Comparison of ENCODE assay signal across 14 cellular contexts in the genomic region with DNA sequence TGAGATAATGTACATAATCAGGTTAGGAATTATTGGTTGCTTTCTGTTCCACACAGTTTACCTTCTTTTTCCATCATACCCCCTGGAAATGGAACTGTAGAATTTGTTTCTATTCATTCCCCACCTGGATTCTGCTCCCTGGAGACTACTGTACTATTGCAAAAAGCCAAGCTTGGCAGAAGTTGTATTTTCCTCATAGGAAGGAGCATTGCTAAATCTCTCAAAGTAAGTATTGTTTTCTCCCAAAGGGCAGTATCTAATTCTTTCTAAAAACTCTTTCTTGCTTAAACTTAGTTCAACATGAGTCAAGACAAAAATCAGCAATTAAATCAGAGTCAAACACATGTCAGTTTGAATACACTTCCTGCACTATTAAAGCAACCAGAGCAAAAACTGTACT.
DNase-seq lines count a peak whose midpoint lies in the region; FAIRE-seq and TF ChIP-seq lines count a peak whose summit lies in the region.
"Had no signal": no experiment of that assay in that cellular context is flagged by ENCODE, and none has a peak within 500 bp of the region (broad histone marks: within the 10 kb centered on the region; RNA-seq: fewer than 3 reads in every experiment).

No MANE protein-coding gene starts in this region.

- peaks cover 61% of the 10 kb centered on the region for H3K36me3 ChIP-seq in SK-N-MC (ENCODE audit: insufficient read depth, low read length)
- peaks cover 41 to 96% (median 64%) of the 10 kb centered on the region in 4 donors for H3K36me3 ChIP-seq in esophagus muscularis mucosa

- intact Hi-C loops in esophagus muscularis mucosa (cut with DNase I): no loop called here

- H3K9me3 Mint-ChIP-seq in progenitor cell of endocrine pancreas (ENCODE audit: low read depth): no peaks in the 10 kb centered on the region
- H3K9me3 Mint-ChIP-seq: CD8-positive, alpha-beta T cell had no signal

- no peak for TF ChIP-seq EP300 in esophagus muscularis mucosa (IDR thresholded peaks at IDR 0.05)

- no peaks in the 10 kb centered on the region for H3K4me1 Mint-ChIP-seq in progenitor cell of endocrine pancreas (ENCODE audit: low read depth)

- no peak for TF ChIP-seq POLR2A in esophagus muscularis mucosa (IDR thresholded peaks at IDR 0.05; ENCODE audit: low read depth)

- peak; percentile 29 for FAIRE-seq in D721Med (lab: Jason Lieb, UNC)
- FAIRE-seq: H1, K562 had no signal

- no peak for TF ChIP-seq CTCF in D721Med (IDR thresholded peaks at IDR 0.05; ENCODE audit: insufficient read depth, missing control alignments)
- no peak for TF ChIP-seq CTCF in fibroblast of pulmonary artery (IDR thresholded peaks at IDR 0.05; ENCODE audit: low read length, missing control alignments)
- no peak for TF ChIP-seq CTCF in progenitor cell of endocrine pancreas (IDR thresholded peaks at IDR 0.05; ENCODE audit: unreplicated experiment)
- TF ChIP-seq CTCF in esophagus muscularis mucosa (IDR thresholded peaks at IDR 0.05): no peak

- no peaks in the 10 kb centered on the region for H3K27me3 Mint-ChIP-seq in progenitor cell of endocrine pancreas

- no peaks in the 10 kb centered on the region for H3K9me3 ChIP-seq in SK-N-MC (ENCODE audit: low read depth, low read length)
- H3K9me3 ChIP-seq in esophagus muscularis mucosa: no peaks in the 10 kb centered on the region

- no peaks in the 10 kb centered on the region for H3K4me1 ChIP-seq in esophagus muscularis mucosa

- H3K27me3 ChIP-seq in esophagus muscularis mucosa: no peaks in the 10 kb centered on the region

- H3K4me3 Mint-ChIP-seq in progenitor cell of endocrine pancreas (ENCODE audit: low read depth): no peak overlapping the region
- H3K4me3 Mint-ChIP-seq: CD8-positive, alpha-beta T cell had no signal

- peaks cover 29% of the 10 kb centered on the region for H3K36me3 Mint-ChIP-seq in progenitor cell of endocrine pancreas (ENCODE audit: insufficient read depth)
- H3K36me3 Mint-ChIP-seq: CD8-positive, alpha-beta T cell had no signal

- H3K27ac Mint-ChIP-seq in progenitor cell of endocrine pancreas: peak overlapping the region; percentile 38
- H3K27ac Mint-ChIP-seq: CD8-positive, alpha-beta T cell had no signal

- H3K4me3 ChIP-seq in SK-N-MC (no peak overlapping the region), fibroblast of pulmonary artery (replicated peaks; ENCODE audit: low read depth, low read length) (no peak overlapping the region), esophagus muscularis mucosa (no peak overlapping the region)
- H3K4me3 ChIP-seq: K562 had no signal

- DNase-seq in D721Med (ENCODE audit: insufficient read length, low spot score) (no peak), SK-N-MC (ENCODE audit: low read depth, low spot score) (no peak), fibroblast of pulmonary artery (ENCODE audit: low read depth) (peak; percentile 72), progenitor cell of endocrine pancreas (ENCODE audit: low spot score, unreplicated experiment) (no peak), esophagus muscularis mucosa (ENCODE audit: extremely low spot score) (no peak), kidney tubule cell (ENCODE audit: low spot score) (no peak), NAMALWA (ENCODE audit: low spot score) (no peak)
- DNase-seq: CD8-positive, alpha-beta T cell; NCI-H1092 treated with DMSO at 0.1 percent for 48 hours; NCI-H1694; NCI-H2171; SHP77 had no signal

- H3K27ac ChIP-seq in SK-N-MC (0 out of 2 replicates have a peak overlapping the region, but pooled peaks have one; percentile 36), esophagus muscularis mucosa (replicated peaks in 1 of 4) (no peak overlapping the region)

- no peak overlapping the region for H3K9ac ChIP-seq in SK-N-MC (ENCODE audit: insufficient read length)
